ENCODE assay signal across 8 cellular contexts in the genomic region with DNA sequence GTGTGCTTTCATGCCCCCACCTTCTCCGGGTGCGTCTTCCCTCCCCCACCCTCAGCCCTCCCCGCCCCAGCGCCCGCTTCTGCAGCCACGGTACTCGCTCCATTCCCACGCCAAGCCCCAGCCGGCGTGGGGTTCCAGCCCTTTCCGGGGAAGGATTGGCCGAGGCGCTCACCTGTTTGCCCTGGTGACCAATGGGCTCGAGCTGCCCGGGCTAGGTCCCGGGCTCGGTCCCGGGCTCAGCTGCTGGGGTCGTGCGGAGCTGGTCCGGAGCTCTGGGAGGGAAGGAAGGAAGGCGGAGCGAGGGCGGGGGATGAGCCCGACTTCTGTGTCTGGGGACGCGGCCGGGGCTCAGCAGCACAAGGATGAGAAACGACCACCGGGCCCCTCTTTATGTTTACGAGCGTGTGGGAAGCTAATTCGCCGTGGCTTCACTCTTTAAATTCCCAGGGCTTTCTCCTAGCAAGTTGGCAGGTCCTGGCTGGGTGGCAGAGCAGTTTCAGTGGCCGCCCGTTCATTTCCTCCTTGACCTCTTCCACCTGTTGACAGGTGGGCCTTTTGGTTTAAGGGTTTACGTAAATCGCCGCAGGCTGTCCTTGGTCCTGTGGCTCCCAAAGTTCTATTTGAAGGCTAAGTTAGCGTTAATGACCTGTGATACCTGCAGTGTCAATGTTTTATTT.
DNase-seq lines count a peak whose midpoint lies in the region; ATAC-seq and FAIRE-seq lines count a peak whose summit lies in the region.

A gene with protein sequence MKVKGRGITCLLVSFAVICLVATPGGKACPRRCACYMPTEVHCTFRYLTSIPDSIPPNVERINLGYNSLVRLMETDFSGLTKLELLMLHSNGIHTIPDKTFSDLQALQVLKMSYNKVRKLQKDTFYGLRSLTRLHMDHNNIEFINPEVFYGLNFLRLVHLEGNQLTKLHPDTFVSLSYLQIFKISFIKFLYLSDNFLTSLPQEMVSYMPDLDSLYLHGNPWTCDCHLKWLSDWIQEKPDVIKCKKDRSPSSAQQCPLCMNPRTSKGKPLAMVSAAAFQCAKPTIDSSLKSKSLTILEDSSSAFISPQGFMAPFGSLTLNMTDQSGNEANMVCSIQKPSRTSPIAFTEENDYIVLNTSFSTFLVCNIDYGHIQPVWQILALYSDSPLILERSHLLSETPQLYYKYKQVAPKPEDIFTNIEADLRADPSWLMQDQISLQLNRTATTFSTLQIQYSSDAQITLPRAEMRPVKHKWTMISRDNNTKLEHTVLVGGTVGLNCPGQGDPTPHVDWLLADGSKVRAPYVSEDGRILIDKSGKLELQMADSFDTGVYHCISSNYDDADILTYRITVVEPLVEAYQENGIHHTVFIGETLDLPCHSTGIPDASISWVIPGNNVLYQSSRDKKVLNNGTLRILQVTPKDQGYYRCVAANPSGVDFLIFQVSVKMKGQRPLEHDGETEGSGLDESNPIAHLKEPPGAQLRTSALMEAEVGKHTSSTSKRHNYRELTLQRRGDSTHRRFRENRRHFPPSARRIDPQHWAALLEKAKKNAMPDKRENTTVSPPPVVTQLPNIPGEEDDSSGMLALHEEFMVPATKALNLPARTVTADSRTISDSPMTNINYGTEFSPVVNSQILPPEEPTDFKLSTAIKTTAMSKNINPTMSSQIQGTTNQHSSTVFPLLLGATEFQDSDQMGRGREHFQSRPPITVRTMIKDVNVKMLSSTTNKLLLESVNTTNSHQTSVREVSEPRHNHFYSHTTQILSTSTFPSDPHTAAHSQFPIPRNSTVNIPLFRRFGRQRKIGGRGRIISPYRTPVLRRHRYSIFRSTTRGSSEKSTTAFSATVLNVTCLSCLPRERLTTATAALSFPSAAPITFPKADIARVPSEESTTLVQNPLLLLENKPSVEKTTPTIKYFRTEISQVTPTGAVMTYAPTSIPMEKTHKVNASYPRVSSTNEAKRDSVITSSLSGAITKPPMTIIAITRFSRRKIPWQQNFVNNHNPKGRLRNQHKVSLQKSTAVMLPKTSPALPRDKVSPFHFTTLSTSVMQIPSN (N-terminal part only) (minus strand): TSS at position 288 of the 677 bp plus-strand sequence. CDS start 2,352 bp downstream, outside the sequence.

- no peak within 1 kb of the TSS for H3K4me3 Mint-ChIP-seq in stimulated activated effector memory CD8-positive, alpha-beta T cell treated with anti-CD3 and anti-CD28 coated beads, Interleukin-12 subunit alpha, Interleukin-12 subunit beta, amount 100 ng/mL, for 72 hours

- no peak within 1 kb of the TSS for H3K27ac Mint-ChIP-seq in stimulated activated effector memory CD8-positive, alpha-beta T cell treated with anti-CD3 and anti-CD28 coated beads, Interleukin-12 subunit alpha, Interleukin-12 subunit beta, amount 100 ng/mL, for 72 hours

- H3K9me3 ChIP-seq in adipocyte (ENCODE audit: control insufficient read depth, low read length), result no peaks in the 10 kb centered on the region

- FAIRE-seq in HTR-8/SVneo (lab: Jason Lieb, UNC), result no peak

- peak within 1 kb of the TSS; percentile 79 for H3K4me3 ChIP-seq in adipocyte (ENCODE audit: low read length)

- no peaks in the 10 kb centered on the region for H3K4me1 Mint-ChIP-seq in stimulated activated effector memory CD8-positive, alpha-beta T cell treated with anti-CD3 and anti-CD28 coated beads, Interleukin-12 subunit alpha, Interleukin-12 subunit beta, amount 100 ng/mL, for 72 hours

- DNase-seq in HTR-8/SVneo (ENCODE audit: insufficient read length, low spot score) (peak; percentile 27), adipocyte (ENCODE audit: low read depth) (peak; percentile 38), iPS-NIHi7 (ENCODE audit: extremely low spot score) (peak; percentile 75), SHP77 (lab: John Stamatoyannopoulos, UW) (no peak), NAMALWA (ENCODE audit: low spot score) (no peak)
- DNase-seq in stimulated activated effector memory CD8-positive, alpha-beta T cell treated with anti-CD3 and anti-CD28 coated beads, Interleukin-12 subunit alpha, Interleukin-12 subunit beta, amount 100 ng/mL, for 72 hours (ENCODE audit: low spot score in 2 of 2), result no peak

- H3K36me3 Mint-ChIP-seq in stimulated activated effector memory CD8-positive, alpha-beta T cell treated with anti-CD3 and anti-CD28 coated beads, Interleukin-12 subunit alpha, Interleukin-12 subunit beta, amount 100 ng/mL, for 72 hours, result no peaks in the 10 kb centered on the region

- peak; percentile 16 for ATAC-seq in stimulated activated effector memory CD8-positive, alpha-beta T cell treated with anti-CD3 and anti-CD28 coated beads, Interleukin-12 subunit alpha, Interleukin-12 subunit beta, amount 100 ng/mL, for 72 hours
- ATAC-seq in HG03520 (IDR thresholded peaks at IDR 0.05; ENCODE audit: unreplicated experiment) (no peak), HG03097 (IDR thresholded peaks at IDR 0.05; ENCODE audit: low FRiP score, unreplicated experiment) (no peak)

- no peaks in the 10 kb centered on the region for H3K9me3 Mint-ChIP-seq in stimulated activated effector memory CD8-positive, alpha-beta T cell treated with anti-CD3 and anti-CD28 coated beads, Interleukin-12 subunit alpha, Interleukin-12 subunit beta, amount 100 ng/mL, for 72 hours

- no peaks in the 10 kb centered on the region for H3K36me3 ChIP-seq in adipocyte (ENCODE audit: control insufficient read depth, insufficient read depth, low read length, severe bottlenecking)

- peaks cover 39% of the 10 kb centered on the region for H3K27me3 ChIP-seq in adipocyte (replicated peaks; ENCODE audit: control insufficient read depth, insufficient read depth, low read length)

- H3K4me1 ChIP-seq in adipocyte (ENCODE audit: control insufficient read depth, insufficient read depth, low read length), result peaks cover 4% of the 10 kb centered on the region

- peak within 1 kb of the TSS; percentile 43 for H3K9ac ChIP-seq in adipocyte (ENCODE audit: low read length)

Comparison
In these comparisons a context has a peak if more than half of its experiments do, and no peak if none do; other contexts are left out.
1. DNase-seq: peak in HTR-8/SVneo (single experiment), adipocyte (single experiment) and iPS-NIHi7 (single experiment); none in stimulated activated effector memory CD8-positive, alpha-beta T cell treated with anti-CD3 and anti-CD28 coated beads, Interleukin-12 subunit alpha, Interleukin-12 subunit beta, amount 100 ng/mL, for 72 hours (0 of 2), SHP77 (0 of 2) and NAMALWA (single experiment).